Comparison of ENCODE assay signal across 15 cellular contexts in genomic region chr5:57207681-57208080, GRCh38. TPM values are rescaled to one million over a fixed set of nuclear protein-coding genes. Genes with fewer than 3 reads are reported as not detected.
DNase-seq lines count a peak whose midpoint lies in the region; ATAC-seq, FAIRE-seq and TF ChIP-seq lines count a peak whose summit lies in the region.
"Had no signal": no experiment of that assay in that cellular context is flagged by ENCODE, and none has a peak within 500 bp of the region (broad histone marks: within the 10 kb centered on the region; RNA-seq: fewer than 3 reads in every experiment).

No MANE protein-coding gene starts in this region.

- H3K4me1 Mint-ChIP-seq in CD4-positive, alpha-beta memory T cell: peaks cover 57 to 87% (median 67%) of the 10 kb centered on the region in 4 donors
- H3K4me1 Mint-ChIP-seq in activated T-helper 17 cell treated with anti-CD3 and anti-CD28 coated beads, Interleukin-2, amount 50 U/mL, for 72 hours: peaks cover 49% of the 10 kb centered on the region

- intact Hi-C loops in CD4-positive, alpha-beta memory T cell (cut with micrococcal nuclease): no loop called here
- intact Hi-C loops in left cardiac atrium (cut with DNase I): no loop called here
- intact Hi-C loops in prostate gland (cut with DNase I): no loop called here
- intact Hi-C loops in posterior cingulate gyrus (cut with DNase I): no loop called here

- POLR2A ChIA-PET in CD4-positive, alpha-beta memory T cell (lab: Charles Lee; ENCODE audit: partially characterized antibody): interaction anchor here (0.7 to 2.2 kb wide), 2 partner anchors 10 to 34 kb away, joined by 3 to 7 read pairs; partner anchors contain the start of gene GPBP1

- no peak overlapping the region for H3K27ac ChIP-seq in CD4-positive, alpha-beta memory T cell (ENCODE audit: low read depth, low read length)
- peak overlapping the region; percentile 61 for H3K27ac ChIP-seq in neutrophil
- no peak overlapping the region for H3K27ac ChIP-seq in prostate gland
- H3K27ac ChIP-seq: suprapubic skin had no signal

- peaks cover 0 to 2% (median 0%) of the 10 kb centered on the region in 8 donors for H3K9me3 Mint-ChIP-seq in CD4-positive, alpha-beta memory T cell
- H3K9me3 Mint-ChIP-seq in activated T-helper 17 cell treated with anti-CD3 and anti-CD28 coated beads, Interleukin-2, amount 50 U/mL, for 72 hours: no peaks in the 10 kb centered on the region

- H3K9me3 ChIP-seq in CD4-positive, alpha-beta memory T cell (ENCODE audit: control insufficient read depth in 1 of 2, low read length in 2 of 2): no peaks in the 10 kb centered on the region
- H3K9me3 ChIP-seq in neutrophil: no peaks in the 10 kb centered on the region
- no peaks in the 10 kb centered on the region for H3K9me3 ChIP-seq in prostate gland
- H3K9me3 ChIP-seq: suprapubic skin had no signal

- ATAC-seq in activated T-helper 17 cell treated with anti-CD3 and anti-CD28 coated beads, Interleukin-2, amount 50 U/mL, for 72 hours (replicated peaks): no peak
- peak; percentile 89 to 93 for ATAC-seq in left cardiac atrium
- ATAC-seq: activated CD4-positive, CD25-positive, alpha-beta regulatory T cell treated with anti-CD3 and anti-CD28 coated beads, Interleukin-2, amount 50 U/mL, for 24 hours had no signal

- DNase-seq in CD4-positive, alpha-beta memory T cell: no peak
- DNase-seq in left cardiac atrium (peak; percentile 70), prostate gland (ENCODE audit: low spot score) (no peak), posterior cingulate gyrus (no peak), H54 (ENCODE audit: insufficient read length, low spot score) (no peak)
- DNase-seq in activated CD4-positive, alpha-beta T cell treated with anti-CD3 and anti-CD28 coated beads, Interleukin-2, amount 50 U/mL, for 4 hours: no peak
- DNase-seq: GF-D8, NCI-H1694 treated with DMSO at 0.1 percent for 48 hours, NCI-H446, retina had no signal

- no peaks in the 10 kb centered on the region for H3K36me3 ChIP-seq in CD4-positive, alpha-beta memory T cell (ENCODE audit: insufficient read depth, low read length)
- H3K36me3 ChIP-seq in neutrophil: peaks cover 6% of the 10 kb centered on the region
- H3K36me3 ChIP-seq in prostate gland: no peaks in the 10 kb centered on the region
- H3K36me3 ChIP-seq: suprapubic skin had no signal

- H3K27ac Mint-ChIP-seq in CD4-positive, alpha-beta memory T cell: peak overlapping the region in 6 of 7 donors; percentile 24 to 74 (median 65)
- peak overlapping the region; percentile 42 for H3K27ac Mint-ChIP-seq in activated T-helper 17 cell treated with anti-CD3 and anti-CD28 coated beads, Interleukin-2, amount 50 U/mL, for 72 hours

- no peak for TF ChIP-seq POLR2A in prostate gland (IDR thresholded peaks at IDR 0.05)
- no peak for TF ChIP-seq POLR2A in H54 (IDR thresholded peaks at IDR 0.05; ENCODE audit: low read depth, low read length)

- H3K4me3 Mint-ChIP-seq in CD4-positive, alpha-beta memory T cell: peak overlapping the region in 6 of 8 donors; percentile 17 to 70 (median 44)
- H3K4me3 Mint-ChIP-seq in activated T-helper 17 cell treated with anti-CD3 and anti-CD28 coated beads, Interleukin-2, amount 50 U/mL, for 72 hours: peak overlapping the region; percentile 25

- H3K27me3 ChIP-seq in CD4-positive, alpha-beta memory T cell (ENCODE audit: insufficient read depth, low read length): no peaks in the 10 kb centered on the region
- H3K27me3 ChIP-seq in neutrophil (no peaks in the 10 kb centered on the region), prostate gland (replicated peaks; ENCODE audit: insufficient read depth) (no peaks in the 10 kb centered on the region)
- H3K27me3 ChIP-seq: suprapubic skin had no signal

- no peak for TF ChIP-seq CTCF in neutrophil (IDR thresholded peaks at IDR 0.05)
- TF ChIP-seq CTCF in prostate gland (IDR thresholded peaks at IDR 0.05): no peak

- CTCF ChIA-PET in CD4-positive, alpha-beta memory T cell (lab: Charles Lee; ENCODE audit: partially characterized antibody): interaction anchor here (0.8 to 2.9 kb wide), 2 partner anchors 12 to 1987 kb away, joined by 4 to 10 read pairs; no protein-coding TSS in a partner anchor

- no peaks in the 10 kb centered on the region for H3K27me3 Mint-ChIP-seq in CD4-positive, alpha-beta memory T cell
- no peaks in the 10 kb centered on the region for H3K27me3 Mint-ChIP-seq in activated T-helper 17 cell treated with anti-CD3 and anti-CD28 coated beads, Interleukin-2, amount 50 U/mL, for 72 hours

- WGBS in prostate gland: 88% methylated on average over 7 of the region's 7 CpGs

- H3K4me1 ChIP-seq in CD4-positive, alpha-beta memory T cell (ENCODE audit: insufficient read depth, low read length): peaks cover 78% of the 10 kb centered on the region
- H3K4me1 ChIP-seq in neutrophil (ENCODE audit: control insufficient read depth in 1 of 2, insufficient read depth in 1 of 2, low read depth in 1 of 2, low read length in 1 of 2) (peaks cover 38 to 58% of the 10 kb centered on the region in 2 experiments), prostate gland (replicated peaks) (no peaks in the 10 kb centered on the region)

- no peak for FAIRE-seq in H54 (lab: Jason Lieb, UNC)
- FAIRE-seq: D721Med had no signal

- H3K4me3 ChIP-seq in CD4-positive, alpha-beta memory T cell (ENCODE audit: low read length in 2 of 2): no peak overlapping the region
- H3K4me3 ChIP-seq in neutrophil (ENCODE audit: low read depth in 1 of 2, low read length in 1 of 2) (no peak overlapping the region), prostate gland (no peak overlapping the region)
- H3K4me3 ChIP-seq: suprapubic skin had no signal

- peaks cover 4 to 26% of the 10 kb centered on the region in 2 donors for H3K36me3 Mint-ChIP-seq in CD4-positive, alpha-beta memory T cell
- H3K36me3 Mint-ChIP-seq in activated T-helper 17 cell treated with anti-CD3 and anti-CD28 coated beads, Interleukin-2, amount 50 U/mL, for 72 hours (ENCODE audit: low read depth): peaks cover 76% of the 10 kb centered on the region

RNA-seq across cellular contexts. Expression of gene GPBP1, which starts 33.8 kb away (rescaled TPM):
- total RNA-seq in CD4-positive, alpha-beta memory T cell: 100 to 1,000 TPM; 136 to 137 TPM
- 100 to 1,000 TPM in 1 of 2 donors, 10 to 100 TPM in 1; 92.1 to 104 TPM for polyA plus RNA-seq in CD4-positive, alpha-beta memory T cell
- total RNA-seq in activated T-helper 17 cell treated with anti-CD3 and anti-CD28 coated beads, Interleukin-2, amount 50 U/mL, for 72 hours: 100 to 1,000 TPM in 1 of 2 donors, 10 to 100 TPM in 1; 83.6 to 123 TPM
- total RNA-seq in left cardiac atrium (10 to 100 TPM; 50.5 to 58.4 TPM), prostate gland (10 to 100 TPM; 63.4 to 84.6 TPM)
